Comparison of ENCODE assay signal across 8 cellular contexts in the genomic region with DNA sequence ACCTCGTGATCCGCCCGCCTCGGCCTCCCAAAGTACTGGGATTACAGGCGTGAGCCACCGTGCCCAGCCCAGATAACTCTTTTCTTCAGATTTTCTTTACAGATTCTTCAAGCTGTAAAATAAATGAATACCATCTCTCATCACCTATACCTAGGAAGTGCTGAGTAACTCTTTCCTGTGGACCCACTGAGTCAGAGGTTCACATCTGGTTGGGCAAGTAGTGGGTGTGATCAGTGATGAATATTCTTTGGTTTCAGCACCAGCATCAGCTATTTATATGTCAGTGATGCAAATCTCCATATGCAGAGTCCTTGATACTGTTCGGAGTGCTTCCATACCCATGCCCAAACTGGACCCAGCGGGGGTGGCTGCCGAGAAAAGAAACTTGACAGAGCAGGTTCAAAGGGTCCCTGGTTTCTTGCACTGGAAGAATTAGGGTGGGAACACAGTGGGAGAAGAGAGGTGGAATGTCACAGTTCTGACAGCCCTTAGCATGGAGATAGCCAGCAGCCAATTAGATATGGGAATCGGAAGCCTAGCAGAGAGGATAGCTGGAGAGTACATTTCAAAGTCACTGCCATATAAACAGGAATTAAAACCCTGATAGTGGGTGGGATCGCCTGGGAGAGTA.
DNase-seq lines count a peak whose midpoint lies in the region; ATAC-seq and TF ChIP-seq lines count a peak whose summit lies in the region.

No MANE protein-coding gene starts in this region.

- CTCF ChIA-PET in Caco-2 (lab: Charles Lee): interaction anchor here (0.9 to 1.4 kb wide), 2 partner anchors 76 to 268 kb away, joined by 5 to 9 read pairs; no protein-coding TSS in a partner anchor

- no TSS peak for BruUV-seq in Caco-2 (replicated peaks; lab: Mats Ljungman, UMichigan)

- peak overlapping the region; percentile 20 for H3K27ac Mint-ChIP-seq in Caco-2 (ENCODE audit: unreplicated experiment)
- peak overlapping the region; percentile 69 for H3K27ac Mint-ChIP-seq in T-helper 1 cell treated with Interleukin-12 subunit alpha and Interleukin-12 subunit beta and Interleukin-4 antibody, amounts not matched to agents 30 μg/mL and 1 μg/mL, for 36 hours

- peaks cover 45% of the 10 kb centered on the region for H3K4me1 Mint-ChIP-seq in Caco-2 (ENCODE audit: low read depth, unreplicated experiment)
- H3K4me1 Mint-ChIP-seq in T-helper 1 cell treated with Interleukin-12 subunit alpha and Interleukin-12 subunit beta and Interleukin-4 antibody, amounts not matched to agents 30 μg/mL and 1 μg/mL, for 36 hours (ENCODE audit: low read depth): peaks cover 61% of the 10 kb centered on the region

- POLR2A ChIA-PET in Caco-2 (lab: Charles Lee): interaction anchor here (1.1 kb wide), 1 partner anchor 55 kb away, joined by 3 read pairs; no protein-coding TSS in a partner anchor

- H3K27me3 Mint-ChIP-seq in Caco-2 (ENCODE audit: insufficient read depth, unreplicated experiment): no peaks in the 10 kb centered on the region
- H3K27me3 Mint-ChIP-seq in T-helper 1 cell treated with Interleukin-12 subunit alpha and Interleukin-12 subunit beta and Interleukin-4 antibody, amounts not matched to agents 30 μg/mL and 1 μg/mL, for 36 hours (ENCODE audit: low read depth): no peaks in the 10 kb centered on the region

- DNase-seq in Caco-2: no peak
- peak; percentile 36 for DNase-seq in dermis blood vessel endothelial cell
- peak; percentile 71 to 76 for DNase-seq in stimulated activated CD4-positive, alpha-beta T cell treated with anti-CD3 and anti-CD28 coated beads, Interleukin-15, amount 100 ng/mL, for 48 hours (ENCODE audit: low read depth in 2 of 2)
- no peak for DNase-seq in GM03348 (ENCODE audit: low spot score)
- no peak for DNase-seq in MG63
- no peak for DNase-seq in GDM1 (lab: John Stamatoyannopoulos, UW)

- H3K36me3 ChIP-seq in Caco-2 (ENCODE audit: control insufficient read depth, insufficient read depth, low read length) (no peaks in the 10 kb centered on the region), MG63 (no peaks in the 10 kb centered on the region)

- no peak for ATAC-seq in HG03039 (IDR thresholded peaks at IDR 0.05; ENCODE audit: unreplicated experiment)

- no peak overlapping the region for H3K4me3 Mint-ChIP-seq in Caco-2 (ENCODE audit: unreplicated experiment)
- peak overlapping the region; percentile 30 for H3K4me3 Mint-ChIP-seq in T-helper 1 cell treated with Interleukin-12 subunit alpha and Interleukin-12 subunit beta and Interleukin-4 antibody, amounts not matched to agents 30 μg/mL and 1 μg/mL, for 36 hours

- H3K27me3 ChIP-seq in Caco-2 (replicated peaks; ENCODE audit: control insufficient read depth, insufficient read depth, low read length): no peaks in the 10 kb centered on the region
- H3K27me3 ChIP-seq in MG63: no peaks in the 10 kb centered on the region

- intact Hi-C loops in Caco-2 (cut with micrococcal nuclease; ENCODE audit: unreplicated experiment): no loop called here

- H3K4me3 ChIP-seq in Caco-2 (ENCODE audit: low read depth, low read length) (no peak overlapping the region), MG63 (no peak overlapping the region)

- H3K9me3 Mint-ChIP-seq in Caco-2 (ENCODE audit: unreplicated experiment): no peaks in the 10 kb centered on the region
- peaks cover 10% of the 10 kb centered on the region for H3K9me3 Mint-ChIP-seq in T-helper 1 cell treated with Interleukin-12 subunit alpha and Interleukin-12 subunit beta and Interleukin-4 antibody, amounts not matched to agents 30 μg/mL and 1 μg/mL, for 36 hours

- H3K9me3 ChIP-seq in Caco-2 (no peaks in the 10 kb centered on the region), MG63 (no peaks in the 10 kb centered on the region)

- peaks cover 50% of the 10 kb centered on the region for H3K4me1 ChIP-seq in Caco-2

- TF ChIP-seq CTCF in Caco-2 (IDR thresholded peaks at IDR 0.05; ENCODE audit: insufficient read depth in 1 of 2, low read depth in 1 of 2, low read length in 1 of 2, severe bottlenecking in 1 of 2, unreplicated experiment in 1 of 2): no peak

- peaks cover 13% of the 10 kb centered on the region for H3K36me3 Mint-ChIP-seq in Caco-2 (ENCODE audit: insufficient read depth, unreplicated experiment)
- peaks cover 49% of the 10 kb centered on the region for H3K36me3 Mint-ChIP-seq in T-helper 1 cell treated with Interleukin-12 subunit alpha and Interleukin-12 subunit beta and Interleukin-4 antibody, amounts not matched to agents 30 μg/mL and 1 μg/mL, for 36 hours (ENCODE audit: low read depth)

Comparison
In these comparisons a context has a peak if more than half of its experiments do, and no peak if none do; other contexts are left out.
1. DNase-seq: peak in dermis blood vessel endothelial cell (single experiment) and stimulated activated CD4-positive, alpha-beta T cell treated with anti-CD3 and anti-CD28 coated beads, Interleukin-15, amount 100 ng/mL, for 48 hours (2 of 2); none in Caco-2 (0 of 2), GM03348 (single experiment), MG63 (single experiment) and GDM1 (single experiment).